ENCODE assay signal across 1 cellular context in the genomic region with DNA sequence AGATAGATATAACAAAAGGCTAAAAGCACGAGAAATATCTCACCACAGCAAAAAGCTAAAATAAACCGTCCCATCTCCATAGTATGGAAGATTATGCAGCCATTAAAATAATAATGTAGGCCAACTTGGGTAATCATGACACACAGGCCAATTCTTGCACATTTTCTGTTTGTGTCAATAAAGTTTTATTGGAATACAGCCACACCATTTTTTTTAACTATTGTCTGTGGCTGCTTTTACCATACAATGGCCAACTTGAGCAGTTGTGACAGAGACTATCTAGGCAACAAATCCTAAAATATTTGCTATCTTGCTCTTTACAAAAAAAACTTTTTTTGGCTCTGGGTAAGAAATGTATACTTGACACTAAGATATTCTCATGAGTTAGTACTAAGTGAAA.
TF ChIP-seq lines count a peak whose summit lies in the region.

No MANE protein-coding gene starts in this region.

TF ChIP-seq in HepG2, 621 proteins besides CTCF, POLR2A, EP300 and RAD21 (continued from another document):
- TF ChIP-seq, protein P1, sequence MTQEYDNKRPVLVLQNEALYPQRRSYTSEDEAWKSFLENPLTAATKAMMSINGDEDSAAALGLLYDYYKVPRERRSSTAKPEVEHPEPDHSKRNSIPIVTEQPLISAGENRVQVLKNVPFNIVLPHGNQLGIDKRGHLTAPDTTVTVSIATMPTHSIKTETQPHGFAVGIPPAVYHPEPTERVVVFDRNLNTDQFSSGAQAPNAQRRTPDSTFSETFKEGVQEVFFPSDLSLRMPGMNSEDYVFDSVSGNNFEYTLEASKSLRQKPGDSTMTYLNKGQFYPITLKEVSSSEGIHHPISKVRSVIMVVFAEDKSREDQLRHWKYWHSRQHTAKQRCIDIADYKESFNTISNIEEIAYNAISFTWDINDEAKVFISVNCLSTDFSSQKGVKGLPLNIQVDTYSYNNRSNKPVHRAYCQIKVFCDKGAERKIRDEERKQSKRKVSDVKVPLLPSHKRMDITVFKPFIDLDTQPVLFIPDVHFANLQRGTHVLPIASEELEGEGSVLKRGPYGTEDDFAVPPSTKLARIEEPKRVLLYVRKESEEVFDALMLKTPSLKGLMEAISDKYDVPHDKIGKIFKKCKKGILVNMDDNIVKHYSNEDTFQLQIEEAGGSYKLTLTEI (CRISPR knock-in tag; conservative IDR thresholded peaks at IDR 0.05): no peak
